ENCODE assay signal across 8 cellular contexts in genomic region chr5:72557147-72557501, GRCh38. TPM values are rescaled to one million over a fixed set of nuclear protein-coding genes. Genes with fewer than 3 reads are reported as not detected.
DNase-seq lines count a peak whose midpoint lies in the region; ATAC-seq and TF ChIP-seq lines count a peak whose summit lies in the region.

No MANE protein-coding gene starts in this region.

- no peaks in the 10 kb centered on the region for H3K27me3 ChIP-seq in GM06990 (replicated peaks; ENCODE audit: control insufficient read depth, insufficient read depth, low read length)
- no peaks in the 10 kb centered on the region for H3K27me3 ChIP-seq in WERI-Rb-1 (ENCODE audit: insufficient read depth, low read depth, severe bottlenecking)

- ATAC-seq in HG03521 (IDR thresholded peaks at IDR 0.05; ENCODE audit: unreplicated experiment): peak; percentile 18

- peak overlapping the region; percentile 47 for H3K4me3 ChIP-seq in GM06990 (replicated peaks; ENCODE audit: low read depth, low read length)
- H3K4me3 ChIP-seq in epithelial cell of proximal tubule (ENCODE audit: low read depth, low read length): peak overlapping the region; percentile 52
- peak overlapping the region; percentile 37 for H3K4me3 ChIP-seq in retinal pigment epithelial cell (ENCODE audit: low read length)
- H3K4me3 ChIP-seq in WERI-Rb-1 (ENCODE audit: low read depth, low read length): no peak overlapping the region

- no peaks in the 10 kb centered on the region for H3K36me3 ChIP-seq in GM06990 (ENCODE audit: control insufficient read depth, insufficient read depth, low read length)
- H3K36me3 ChIP-seq in WERI-Rb-1: no peaks in the 10 kb centered on the region

- TF ChIP-seq CTCF in GM06990 (IDR thresholded peaks at IDR 0.05; ENCODE audit: insufficient read depth, low read length, poor library complexity, severe bottlenecking): no peak
- TF ChIP-seq CTCF in epithelial cell of proximal tubule (conservative IDR thresholded peaks at IDR 0.05; ENCODE audit: low read depth, low read length): no peak
- TF ChIP-seq CTCF in retinal pigment epithelial cell (conservative IDR thresholded peaks at IDR 0.05; ENCODE audit: low read depth, low read length): no peak
- no peak for TF ChIP-seq CTCF in WERI-Rb-1 (IDR thresholded peaks at IDR 0.05; ENCODE audit: low read depth, low read length)
- no peak for TF ChIP-seq CTCF in GM20000 (IDR thresholded peaks at IDR 0.05; ENCODE audit: extremely low read depth, missing control alignments)

- H3K9me3 ChIP-seq in WERI-Rb-1 (ENCODE audit: severe bottlenecking): no peaks in the 10 kb centered on the region

- DNase-seq in GM06990 (ENCODE audit: extremely low read depth, insufficient read length) (no peak), epithelial cell of proximal tubule (ENCODE audit: low read depth) (no peak), retinal pigment epithelial cell (ENCODE audit: low read depth) (no peak), WERI-Rb-1 (no peak), COR-L47 (lab: John Stamatoyannopoulos, UW) (no peak), GM20000 (ENCODE audit: low spot score) (no peak), LoVo (ENCODE audit: low spot score) (no peak)

- H3K27ac ChIP-seq in WERI-Rb-1: no peak overlapping the region

RNA-seq across cellular contexts. Expression of gene ZNF366, which starts 49.9 kb away (rescaled TPM):
- total RNA-seq in epithelial cell of proximal tubule: not detected in 2 replicates
